Comparison of ENCODE assay signal across 9 cellular contexts in the genomic region with DNA sequence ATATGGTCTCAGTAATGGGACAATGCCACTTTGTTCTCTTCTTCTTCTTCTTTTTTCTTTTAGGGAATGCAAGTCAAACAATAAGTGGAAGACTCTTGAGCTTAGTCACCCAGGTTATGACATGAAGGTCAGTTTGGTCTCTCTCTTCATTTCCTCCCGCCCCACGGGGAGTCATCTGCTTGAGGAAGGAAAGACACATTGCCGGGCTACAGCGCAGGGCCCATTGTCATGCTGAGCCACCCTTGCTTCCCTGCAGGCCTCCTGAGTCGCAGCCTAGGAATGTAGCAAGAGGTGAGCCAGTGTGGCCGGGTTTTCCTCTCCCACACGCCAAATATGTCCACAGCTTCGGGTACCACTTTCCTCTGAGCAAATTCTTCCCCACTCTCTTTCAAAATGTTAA. TPM values are rescaled to one million over a fixed set of nuclear protein-coding genes. Genes with fewer than 3 reads are reported as not detected.
DNase-seq lines count a peak whose midpoint lies in the region; ATAC-seq and TF ChIP-seq lines count a peak whose summit lies in the region.
"Had no signal": no experiment of that assay in that cellular context is flagged by ENCODE, and none has a peak within 500 bp of the region (broad histone marks: within the 10 kb centered on the region; RNA-seq: fewer than 3 reads in every experiment).

No MANE protein-coding gene starts in this region.

- H3K36me3 ChIP-seq in lower lobe of right lung, result no peaks in the 10 kb centered on the region

- no peak for TF ChIP-seq CTCF in Calu3 (IDR thresholded peaks at IDR 0.05; ENCODE audit: unreplicated experiment)
- TF ChIP-seq CTCF in lower lobe of right lung (IDR thresholded peaks at IDR 0.05), result no peak

- H3K27me3 ChIP-seq in lower lobe of right lung (ENCODE audit: low read depth), result no peaks in the 10 kb centered on the region

- H3K4me3 Mint-ChIP-seq in Calu3 (ENCODE audit: low read depth, unreplicated experiment), result no peak overlapping the region
- H3K4me3 Mint-ChIP-seq in dendritic cell treated with granulocyte-macrophage colony-stimulating factor and Interleukin-4, amounts not matched to agents 40 ng/mL and 50 ng/mL, for 4 days, result no peak overlapping the region

- peaks cover 11% of the 10 kb centered on the region for H3K4me1 ChIP-seq in lower lobe of right lung

- DNase-seq in Calu3, result peak; percentile 57
- peak; percentile 39 for DNase-seq in MV-4-11 (lab: John Stamatoyannopoulos, UW)
- peak; percentile 73 for DNase-seq in lower lobe of right lung
- no peak for DNase-seq in NCI-H187 (lab: John Stamatoyannopoulos, UW)
- no peak for DNase-seq in NCI-H1092 (lab: John Stamatoyannopoulos, UW)
- DNase-seq: activated CD8-positive, alpha-beta memory T cell treated with anti-CD3 and anti-CD28 coated beads for 24 hours had no signal

- CTCF ChIA-PET in Calu3 (lab: Charles Lee), result interaction anchor here (0.6 to 1.3 kb wide), 3 partner anchors 9 to 47 kb away, joined by 6 to 8 read pairs (median 7); no protein-coding TSS in a partner anchor

- H3K36me3 Mint-ChIP-seq in Calu3 (ENCODE audit: insufficient read depth, unreplicated experiment), result no peaks in the 10 kb centered on the region
- H3K36me3 Mint-ChIP-seq in dendritic cell treated with granulocyte-macrophage colony-stimulating factor and Interleukin-4, amounts not matched to agents 40 ng/mL and 50 ng/mL, for 4 days (ENCODE audit: low read depth), result peaks cover 5% of the 10 kb centered on the region

- BruUV-seq in Calu3 (replicated peaks; lab: Mats Ljungman, UMichigan), result no TSS peak

- H3K27me3 Mint-ChIP-seq in Calu3 (ENCODE audit: unreplicated experiment), result no peaks in the 10 kb centered on the region
- H3K27me3 Mint-ChIP-seq in dendritic cell treated with granulocyte-macrophage colony-stimulating factor and Interleukin-4, amounts not matched to agents 40 ng/mL and 50 ng/mL, for 4 days, result no peaks in the 10 kb centered on the region

- H3K9me3 ChIP-seq in lower lobe of right lung, result no peaks in the 10 kb centered on the region

- peaks cover 16% of the 10 kb centered on the region for H3K4me1 Mint-ChIP-seq in Calu3 (ENCODE audit: low read depth, unreplicated experiment)
- H3K4me1 Mint-ChIP-seq in dendritic cell treated with granulocyte-macrophage colony-stimulating factor and Interleukin-4, amounts not matched to agents 40 ng/mL and 50 ng/mL, for 4 days (ENCODE audit: low read depth), result peaks cover 26% of the 10 kb centered on the region

- H3K27ac Mint-ChIP-seq in Calu3 (ENCODE audit: unreplicated experiment), result no peak overlapping the region
- H3K27ac Mint-ChIP-seq in dendritic cell treated with granulocyte-macrophage colony-stimulating factor and Interleukin-4, amounts not matched to agents 40 ng/mL and 50 ng/mL, for 4 days, result peak overlapping the region; percentile 33

- no peaks in the 10 kb centered on the region for H3K9me3 Mint-ChIP-seq in Calu3 (ENCODE audit: low read depth, unreplicated experiment)
- H3K9me3 Mint-ChIP-seq in dendritic cell treated with granulocyte-macrophage colony-stimulating factor and Interleukin-4, amounts not matched to agents 40 ng/mL and 50 ng/mL, for 4 days, result no peaks in the 10 kb centered on the region

- intact Hi-C loops in Calu3 (cut with micrococcal nuclease; ENCODE audit: unreplicated experiment) (loop anchor here (10.0 kb wide), 1 partner anchor 565 kb away; no protein-coding TSS in a partner anchor), lower lobe of right lung (cut with DNase I) (no loop called here)
- intact Hi-C loops in dendritic cell treated with granulocyte-macrophage colony-stimulating factor and Interleukin-4, amounts not matched to agents 40 ng/mL and 50 ng/mL, for 4 days (cut with micrococcal nuclease), result loop anchor here (5.0 kb wide), 1 partner anchor 42 kb away; no protein-coding TSS in a partner anchor

- H3K4me3 ChIP-seq in lower lobe of right lung, result no peak overlapping the region

- H3K27ac ChIP-seq in lower lobe of right lung, result no peak overlapping the region

- ATAC-seq in lower lobe of right lung, result peak; percentile 69 to 76
- no peak for ATAC-seq in GM21723 (IDR thresholded peaks at IDR 0.05; ENCODE audit: unreplicated experiment)
- no peak for ATAC-seq in GM19467 (IDR thresholded peaks at IDR 0.05; ENCODE audit: unreplicated experiment)

RNA-seq across cellular contexts. Expression of gene RAP2B, which starts 47.6 kb away (rescaled TPM):
- total RNA-seq in Calu3 (2022) (65.7 and 84.7 TPM in 2 replicates), lower lobe of right lung (19.1 TPM)

Comparison
In these comparisons a context has a peak if more than half of its experiments do, and no peak if none do; other contexts are left out.
1. DNase-seq: peak in Calu3 (single experiment), MV-4-11 (single experiment) and lower lobe of right lung (single experiment); none in NCI-H187 (0 of 2) and NCI-H1092 (single experiment).
2. ATAC-seq: peak in lower lobe of right lung (2 of 2); none in GM21723 (single experiment) and GM19467 (single experiment).